In genomic region chr6:13668291-13668928, GRCh38 we compare ENCODE assay signal across 13 cellular contexts. TPM values are rescaled to one million over a fixed set of nuclear protein-coding genes. Genes with fewer than 3 reads are reported as not detected.
DNase-seq lines count a peak whose midpoint lies in the region; ATAC-seq and TF ChIP-seq lines count a peak whose summit lies in the region.
"Had no signal": no experiment of that assay in that cellular context is flagged by ENCODE, and none has a peak within 500 bp of the region (broad histone marks: within the 10 kb centered on the region; RNA-seq: fewer than 3 reads in every experiment).

No MANE protein-coding gene starts in this region.

- H3K4me1 Mint-ChIP-seq in activated CD4-positive, alpha-beta memory T cell treated with anti-CD3 and anti-CD28 coated beads for 36 hours (ENCODE audit: low read depth) = peaks cover 86% of the 10 kb centered on the region
- peaks cover 63% of the 10 kb centered on the region for H3K4me1 Mint-ChIP-seq in activated CD4-positive, alpha-beta memory T cell treated with anti-CD3 and anti-CD28 coated beads, Interleukin-2, amount 10 ng/mL, durations not matched to agents 7 days and 5 days

- CTCF ChIA-PET in activated CD4-positive, alpha-beta memory T cell treated with anti-CD3 and anti-CD28 coated beads for 36 hours (lab: Charles Lee) = interaction anchor here (0.9 kb wide), 1 partner anchor 53 kb away, joined by 3 read pairs; the partner anchor contains the start of gene NOL7
- CTCF ChIA-PET in activated CD4-positive, alpha-beta memory T cell treated with anti-CD3 and anti-CD28 coated beads, Interleukin-2, amount 10 ng/mL, durations not matched to agents 7 days and 5 days (lab: Charles Lee) = interaction anchor here (0.6 kb wide), 1 partner anchor 13 kb away, joined by 3 read pairs; no protein-coding TSS in a partner anchor

- POLR2A ChIA-PET in activated CD4-positive, alpha-beta memory T cell treated with anti-CD3 and anti-CD28 coated beads for 36 hours (lab: Charles Lee) = interaction anchor here (1.0 kb wide), 1 partner anchor 20 kb away, joined by 3 read pairs; no protein-coding TSS in a partner anchor
- POLR2A ChIA-PET in activated CD4-positive, alpha-beta memory T cell treated with anti-CD3 and anti-CD28 coated beads, Interleukin-2, amount 10 ng/mL, durations not matched to agents 7 days and 5 days (lab: Charles Lee) = no interaction called here

- TF ChIP-seq POLR2A in testis (IDR thresholded peaks at IDR 0.05) = no peak

- no peak overlapping the region for H2AFZ ChIP-seq in smooth muscle cell (ENCODE audit: low read depth)

- H3K36me3 Mint-ChIP-seq in activated CD4-positive, alpha-beta memory T cell treated with anti-CD3 and anti-CD28 coated beads for 36 hours = peaks cover 5% of the 10 kb centered on the region
- peaks cover 39% of the 10 kb centered on the region for H3K36me3 Mint-ChIP-seq in activated CD4-positive, alpha-beta memory T cell treated with anti-CD3 and anti-CD28 coated beads, Interleukin-2, amount 10 ng/mL, durations not matched to agents 7 days and 5 days (ENCODE audit: low read depth)
- H3K36me3 Mint-ChIP-seq in activated naive CD4-positive, alpha-beta T cell treated with anti-CD3 and anti-CD28 coated beads, Interleukin-2, amount 50 U/mL, for 72 hours = peaks cover 0 to 28% of the 10 kb centered on the region in 2 donors

- H3K9me3 ChIP-seq in smooth muscle cell (replicated peaks; ENCODE audit: low read depth) (no peaks in the 10 kb centered on the region), WERI-Rb-1 (ENCODE audit: severe bottlenecking) (peaks cover 5% of the 10 kb centered on the region), testis (no peaks in the 10 kb centered on the region)

- no peak overlapping the region for H3K4me3 Mint-ChIP-seq in activated CD4-positive, alpha-beta memory T cell treated with anti-CD3 and anti-CD28 coated beads for 36 hours
- no peak overlapping the region for H3K4me3 Mint-ChIP-seq in activated CD4-positive, alpha-beta memory T cell treated with anti-CD3 and anti-CD28 coated beads, Interleukin-2, amount 10 ng/mL, durations not matched to agents 7 days and 5 days
- H3K4me3 Mint-ChIP-seq: HFFc6 had no signal

- WGBS in smooth muscle cell (ENCODE audit: low lambda C conversion rate) = 64% methylated on average over 2 of the region's 2 CpGs
- WGBS in testis, 2 donors = 74% methylated on average over 2 of the region's 2 CpGs

- H3K4me1 ChIP-seq in smooth muscle cell (ENCODE audit: low read depth) (peaks cover 18% of the 10 kb centered on the region), testis (peaks cover 5% of the 10 kb centered on the region)

- DNase-seq in activated CD4-positive, alpha-beta memory T cell treated with anti-CD3 and anti-CD28 coated beads for 36 hours = no peak
- no peak for DNase-seq in activated CD4-positive, alpha-beta memory T cell treated with anti-CD3 and anti-CD28 coated beads, Interleukin-2, amount 10 ng/mL, durations not matched to agents 7 days and 5 days
- DNase-seq in activated naive CD4-positive, alpha-beta T cell treated with anti-CD3 and anti-CD28 coated beads, Interleukin-2, amount 50 U/mL, for 72 hours (ENCODE audit: low spot score in 2 of 2) = no peak
- no peak for DNase-seq in smooth muscle cell (lab: John Stamatoyannopoulos, UW; ENCODE audit: unreplicated experiment)
- DNase-seq in WERI-Rb-1 = no peak
- DNase-seq in testis = no peak
- DNase-seq: activated effector memory CD4-positive, alpha-beta T cell treated with anti-CD3 and anti-CD28 coated beads, Interleukin-2, amount 50 U/mL, for 16 hours; effector memory CD4-positive, alpha-beta T cell; HFFc6; kidney; NCI-H510A had no signal

- H3K27me3 ChIP-seq in smooth muscle cell (ENCODE audit: low read depth) (no peaks in the 10 kb centered on the region), WERI-Rb-1 (ENCODE audit: insufficient read depth, low read depth, severe bottlenecking) (no peaks in the 10 kb centered on the region), testis (no peaks in the 10 kb centered on the region)

- H3K27ac ChIP-seq in smooth muscle cell (ENCODE audit: low read depth) = peak overlapping the region; percentile 53
- no peak overlapping the region for H3K27ac ChIP-seq in WERI-Rb-1
- no peak overlapping the region for H3K27ac ChIP-seq in testis

- no peak overlapping the region for H3K9ac ChIP-seq in smooth muscle cell (ENCODE audit: low read depth)

- H4K20me1 ChIP-seq in smooth muscle cell (ENCODE audit: low read depth) = peaks cover 93% of the 10 kb centered on the region

- peak overlapping the region; percentile 68 for H3K27ac Mint-ChIP-seq in activated CD4-positive, alpha-beta memory T cell treated with anti-CD3 and anti-CD28 coated beads for 36 hours
- no peak overlapping the region for H3K27ac Mint-ChIP-seq in activated CD4-positive, alpha-beta memory T cell treated with anti-CD3 and anti-CD28 coated beads, Interleukin-2, amount 10 ng/mL, durations not matched to agents 7 days and 5 days
- H3K27ac Mint-ChIP-seq in activated naive CD4-positive, alpha-beta T cell treated with anti-CD3 and anti-CD28 coated beads, Interleukin-2, amount 50 U/mL, for 72 hours = peak overlapping the region; percentile 47 to 64
- H3K27ac Mint-ChIP-seq: HFFc6 had no signal

- H3K27me3 Mint-ChIP-seq in activated CD4-positive, alpha-beta memory T cell treated with anti-CD3 and anti-CD28 coated beads for 36 hours = no peaks in the 10 kb centered on the region
- H3K27me3 Mint-ChIP-seq in activated CD4-positive, alpha-beta memory T cell treated with anti-CD3 and anti-CD28 coated beads, Interleukin-2, amount 10 ng/mL, durations not matched to agents 7 days and 5 days = no peaks in the 10 kb centered on the region

- no peaks in the 10 kb centered on the region for H3K36me3 ChIP-seq in smooth muscle cell (ENCODE audit: low read depth)
- H3K36me3 ChIP-seq in WERI-Rb-1 = no peaks in the 10 kb centered on the region
- H3K36me3 ChIP-seq in testis (ENCODE audit: low read depth, missing control alignments) = no peaks in the 10 kb centered on the region

- H3K79me2 ChIP-seq in smooth muscle cell (ENCODE audit: low read depth) = peaks cover 99% of the 10 kb centered on the region

- intact Hi-C loops in activated CD4-positive, alpha-beta memory T cell treated with anti-CD3 and anti-CD28 coated beads for 36 hours (cut with micrococcal nuclease) = loop anchor here (2.0 kb wide), 2 partner anchors 14 to 40 kb away; no protein-coding TSS in a partner anchor
- intact Hi-C loops in testis (cut with DNase I; ENCODE audit: low total_unique reads) = no loop called here

- H3F3A ChIP-seq in smooth muscle cell (ENCODE audit: low read depth) = no peaks in the 10 kb centered on the region

- H3K4me3 ChIP-seq in smooth muscle cell (no peak overlapping the region), WERI-Rb-1 (ENCODE audit: low read depth, low read length) (no peak overlapping the region), testis (no peak overlapping the region)

- ATAC-seq in HG03045 (IDR thresholded peaks at IDR 0.05; ENCODE audit: unreplicated experiment) = peak; percentile 50
- ATAC-seq in activated naive CD4-positive, alpha-beta T cell treated with anti-CD3 and anti-CD28 coated beads, Interleukin-2, amount 50 U/mL, for 72 hours = peak; percentile 85 to 96
- ATAC-seq in GM21528 (IDR thresholded peaks at IDR 0.05; ENCODE audit: low FRiP score, unreplicated experiment) = no peak

- no peak for TF ChIP-seq CTCF in smooth muscle cell (IDR thresholded peaks at IDR 0.05; ENCODE audit: borderline replicate concordance, insufficient read depth, poor library complexity, severe bottlenecking)
- TF ChIP-seq CTCF in WERI-Rb-1 (IDR thresholded peaks at IDR 0.05; ENCODE audit: low read depth, low read length) = no peak
- no peak for TF ChIP-seq CTCF in testis (IDR thresholded peaks at IDR 0.05)

- peak overlapping the region; percentile 55 for H3K4me2 ChIP-seq in smooth muscle cell

- H3K9me3 Mint-ChIP-seq in activated CD4-positive, alpha-beta memory T cell treated with anti-CD3 and anti-CD28 coated beads for 36 hours = no peaks in the 10 kb centered on the region
- H3K9me3 Mint-ChIP-seq in activated CD4-positive, alpha-beta memory T cell treated with anti-CD3 and anti-CD28 coated beads, Interleukin-2, amount 10 ng/mL, durations not matched to agents 7 days and 5 days = peaks cover 2% of the 10 kb centered on the region
- no peaks in the 10 kb centered on the region for H3K9me3 Mint-ChIP-seq in activated naive CD4-positive, alpha-beta T cell treated with anti-CD3 and anti-CD28 coated beads, Interleukin-2, amount 50 U/mL, for 72 hours
- H3K9me3 Mint-ChIP-seq: HFFc6 had no signal

RNA-seq across cellular contexts. Expression of gene RANBP9, which starts 43.2 kb away (rescaled TPM):
- total RNA-seq in activated CD4-positive, alpha-beta memory T cell treated with anti-CD3 and anti-CD28 coated beads for 36 hours = 10 to 100 TPM; 63.7 to 66.2 TPM
- 10 to 100 TPM; 66.8 to 69.1 TPM for total RNA-seq in activated CD4-positive, alpha-beta memory T cell treated with anti-CD3 and anti-CD28 coated beads, Interleukin-2, amount 10 ng/mL, durations not matched to agents 7 days and 5 days
- 10 to 100 TPM; 52.9 to 75.5 TPM for total RNA-seq in activated naive CD4-positive, alpha-beta T cell treated with anti-CD3 and anti-CD28 coated beads, Interleukin-2, amount 50 U/mL, for 72 hours
- total RNA-seq in smooth muscle cell = 40.9 and 50.3 TPM in 2 replicates
- 26.9 and 29.5 TPM in 2 replicates for polyA plus RNA-seq in smooth muscle cell
- total RNA-seq in testis = 100 to 1,000 TPM; 114 to 131 TPM
- 265 TPM for polyA plus RNA-seq in testis (ENCODE audit: insufficient read depth, low read depth, low replicate concordance)

RNA-seq across cellular contexts. Expression of gene NOL7, which starts 53.3 kb away (rescaled TPM):
- total RNA-seq in activated CD4-positive, alpha-beta memory T cell treated with anti-CD3 and anti-CD28 coated beads for 36 hours = 10 to 100 TPM; 88.0 to 94.9 TPM
- total RNA-seq in activated CD4-positive, alpha-beta memory T cell treated with anti-CD3 and anti-CD28 coated beads, Interleukin-2, amount 10 ng/mL, durations not matched to agents 7 days and 5 days = 10 to 100 TPM; 54.0 to 57.8 TPM
- 10 to 100 TPM; 62.8 to 75.0 TPM for total RNA-seq in activated naive CD4-positive, alpha-beta T cell treated with anti-CD3 and anti-CD28 coated beads, Interleukin-2, amount 50 U/mL, for 72 hours
- total RNA-seq in smooth muscle cell (97.3 and 120 TPM in 2 replicates), testis (10 to 100 TPM; 87.6 to 92.9 TPM)
- polyA plus RNA-seq in smooth muscle cell (104 and 132 TPM in 2 replicates), testis (ENCODE audit: insufficient read depth, low read depth, low replicate concordance) (74.4 TPM)
